ENCODE assay signal across 8 cellular contexts in genomic region chr16:75566040-75566888, GRCh38. TPM values are rescaled to one million over a fixed set of nuclear protein-coding genes. Genes with fewer than 3 reads are reported as not detected.
DNase-seq lines count a peak whose midpoint lies in the region; ATAC-seq, FAIRE-seq and TF ChIP-seq lines count a peak whose summit lies in the region.

Gene GABARAPL2 (plus strand): TSS chr16:75566379. CDS start chr16:75566487, 108 bp downstream.

- no peaks in the 10 kb centered on the region for H3K27me3 ChIP-seq in right atrium auricular region

- peaks cover 0 to 54% of the 10 kb centered on the region in 2 donors for H3K4me1 ChIP-seq in right atrium auricular region

- TF ChIP-seq CTCF in right atrium auricular region (IDR thresholded peaks at IDR 0.05): no peak

- peaks cover 30% of the 10 kb centered on the region for H3K36me3 ChIP-seq in right atrium auricular region

- H3K4me3 Mint-ChIP-seq in T-helper 2 cell treated with Interferon-gamma antibody and Interleukin-4, amounts not matched to agents 5 μg/mL and 100 μg/mL, for 36 hours: peak within 1 kb of the TSS; percentile 95

- H3K27me3 Mint-ChIP-seq in T-helper 2 cell treated with Interferon-gamma antibody and Interleukin-4, amounts not matched to agents 5 μg/mL and 100 μg/mL, for 36 hours (ENCODE audit: low read depth): peaks cover 13% of the 10 kb centered on the region

- H3K9me3 Mint-ChIP-seq in T-helper 2 cell treated with Interferon-gamma antibody and Interleukin-4, amounts not matched to agents 5 μg/mL and 100 μg/mL, for 36 hours: no peaks in the 10 kb centered on the region

- H3K4me3 ChIP-seq in right atrium auricular region: peak within 1 kb of the TSS; percentile 83 to 95

- peaks cover 17% of the 10 kb centered on the region for H3K36me3 Mint-ChIP-seq in T-helper 2 cell treated with Interferon-gamma antibody and Interleukin-4, amounts not matched to agents 5 μg/mL and 100 μg/mL, for 36 hours (ENCODE audit: low read depth)

- ATAC-seq in GM18502 (IDR thresholded peaks at IDR 0.05; ENCODE audit: poor library complexity, unreplicated experiment): peak; percentile 73
- ATAC-seq in HG02884 (IDR thresholded peaks at IDR 0.05; ENCODE audit: unreplicated experiment): peak; percentile 58

- FAIRE-seq in urothelium cell line (lab: Jason Lieb, UNC): no peak

- peak within 1 kb of the TSS; percentile 91 for H3K27ac Mint-ChIP-seq in T-helper 2 cell treated with Interferon-gamma antibody and Interleukin-4, amounts not matched to agents 5 μg/mL and 100 μg/mL, for 36 hours

- no peaks in the 10 kb centered on the region for H3K9me3 ChIP-seq in right atrium auricular region

- DNase-seq in NCI-H1694 treated with DMSO at 0.1 percent for 48 hours (lab: John Stamatoyannopoulos, UW) (peak; percentile 82), anterior cingulate cortex (lab: John Stamatoyannopoulos, UW) (peak in 56 of 58 donors; percentile 42 to 91 (median 78)), right atrium auricular region (ENCODE audit: low spot score) (peak; percentile 82), putamen (ENCODE audit: low spot score) (peak; percentile 83), urothelium cell line (ENCODE audit: low spot score) (peak; percentile 90)
- DNase-seq in T-helper 2 cell treated with Interferon-gamma antibody and Interleukin-4, amounts not matched to agents 5 μg/mL and 100 μg/mL, for 36 hours (ENCODE audit: low spot score): peak; percentile 88

- peaks cover 24% of the 10 kb centered on the region for H3K4me1 Mint-ChIP-seq in T-helper 2 cell treated with Interferon-gamma antibody and Interleukin-4, amounts not matched to agents 5 μg/mL and 100 μg/mL, for 36 hours (ENCODE audit: low read depth)

- H3K27ac ChIP-seq in right atrium auricular region: peak within 1 kb of the TSS; percentile 80 to 85

RNA-seq across cellular contexts. Expression of gene GABARAPL2, which starts in this region (rescaled TPM):
- total RNA-seq in right atrium auricular region: 100 to 1,000 TPM; 167 to 177 TPM

Comparison
In these comparisons a context has a peak if more than half of its experiments do, and no peak if none do; other contexts are left out.
1. Peak in every context shown above with its lines: DNase-seq, ATAC-seq, H3K4me3 ChIP-seq and H3K27ac ChIP-seq.